ENCODE assay signal across 8 cellular contexts in the genomic region with DNA sequence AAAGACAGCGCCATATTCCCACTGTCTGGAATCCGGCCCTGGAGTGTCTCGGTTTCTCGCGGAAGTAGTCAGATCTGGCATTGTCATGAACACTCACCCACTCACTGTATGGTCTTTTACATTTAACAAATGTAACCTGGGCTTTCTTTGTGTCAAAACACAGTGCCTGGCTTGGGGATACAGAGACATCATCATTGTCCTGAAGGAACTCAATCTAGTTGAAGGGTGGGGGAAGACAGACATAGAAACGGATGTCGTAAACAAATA. TPM values are rescaled to one million over a fixed set of nuclear protein-coding genes. Genes with fewer than 3 reads are reported as not detected.
DNase-seq lines count a peak whose midpoint lies in the region; ATAC-seq and TF ChIP-seq lines count a peak whose summit lies in the region.

No MANE protein-coding gene starts in this region.

- peak overlapping the region; percentile 83 to 92 for H3K4me3 Mint-ChIP-seq in CD14-positive monocyte

- peaks cover 12 to 35% (median 26%) of the 10 kb centered on the region in 3 donors for H3K27me3 Mint-ChIP-seq in CD14-positive monocyte (ENCODE audit: low read depth in 3 of 3)

- H3K79me2 ChIP-seq in OCI-LY3 (ENCODE audit: low read length) (peaks cover 39% of the 10 kb centered on the region), osteoblast (ENCODE audit: insufficient read depth, low read length) (peaks cover 2% of the 10 kb centered on the region), OCI-LY7 (ENCODE audit: insufficient read depth, low read depth, low read length) (no peaks in the 10 kb centered on the region)

- intact Hi-C loops in CD14-positive monocyte (cut with micrococcal nuclease) (no loop called here), OCI-LY7 (cut with micrococcal nuclease; ENCODE audit: unreplicated experiment) (no loop called here)

- peak overlapping the region; percentile 87; the same call in 1 of the 2 replicates for H2AFZ ChIP-seq in OCI-LY3 (ENCODE audit: low read depth, low read length)
- peak overlapping the region; percentile 85 for H2AFZ ChIP-seq in osteoblast (ENCODE audit: low read length)
- H2AFZ ChIP-seq in OCI-LY7 (ENCODE audit: low read length), result no peak overlapping the region

- H3K4me2 ChIP-seq in OCI-LY3 (ENCODE audit: low read length) (peak overlapping the region; percentile 93), osteoblast (ENCODE audit: insufficient read depth, low read length) (peak overlapping the region; percentile 93), OCI-LY7 (ENCODE audit: low read length) (no peak overlapping the region)

- H3K27me3 ChIP-seq in OCI-LY3 (ENCODE audit: low read depth, low read length), result no peaks in the 10 kb centered on the region
- peaks cover 11% of the 10 kb centered on the region for H3K27me3 ChIP-seq in osteoblast (ENCODE audit: insufficient read depth, low read length)

- no peak for DNase-seq in CD14-positive monocyte (ENCODE audit: low spot score)
- DNase-seq in epithelial cell of prostate (ENCODE audit: low read depth, low spot score), result no peak
- DNase-seq in osteoblast (ENCODE audit: insufficient read length, low spot score, missing footprints), result peak; percentile 93
- DNase-seq in OCI-LY7 (ENCODE audit: low spot score), result no peak
- no peak for DNase-seq in NCI-H2171 (lab: John Stamatoyannopoulos, UW)
- no peak for DNase-seq in activated CD8-positive, alpha-beta memory T cell treated with anti-CD3 and anti-CD28 coated beads, Interleukin-2, amount 50 U/mL, for 4 hours

- no TSS peak for BruUV-seq in OCI-LY7 (replicated peaks; lab: Mats Ljungman, UMichigan)

- peak overlapping the region; percentile 84 for H3K9ac ChIP-seq in OCI-LY3 (ENCODE audit: low read length)

- no peak for TF ChIP-seq CTCF in CD14-positive monocyte (IDR thresholded peaks at IDR 0.05)
- TF ChIP-seq CTCF in OCI-LY3 (IDR thresholded peaks at IDR 0.05; ENCODE audit: low read depth, low read length), result no peak
- no peak for TF ChIP-seq CTCF in osteoblast (IDR thresholded peaks at IDR 0.05; ENCODE audit: extremely low read depth, low read depth, low read length)
- no peak for TF ChIP-seq CTCF in OCI-LY7 (conservative IDR thresholded peaks at IDR 0.05; ENCODE audit: low read length)

- no peak overlapping the region for H3K27ac Mint-ChIP-seq in CD14-positive monocyte

- H4K20me1 ChIP-seq in OCI-LY3 (ENCODE audit: insufficient read depth, low read length) (peaks cover 23% of the 10 kb centered on the region), osteoblast (ENCODE audit: insufficient read depth, low read length) (peaks cover 20% of the 10 kb centered on the region), OCI-LY7 (ENCODE audit: insufficient read depth, low read length) (no peaks in the 10 kb centered on the region)

- H3K9me3 Mint-ChIP-seq in CD14-positive monocyte, result peaks cover 0 to 3% (median 0%) of the 10 kb centered on the region in 7 donors

- H3K9me2 ChIP-seq in OCI-LY7 (ENCODE audit: insufficient read depth, low read length), result no peaks in the 10 kb centered on the region

- H3K27ac ChIP-seq in OCI-LY3 (ENCODE audit: low read length) (no peak overlapping the region), epithelial cell of prostate (peak overlapping the region; percentile 85), osteoblast (ENCODE audit: low read depth, low read length) (no peak overlapping the region), OCI-LY7 (ENCODE audit: low read depth, low read length, poor library complexity, severe bottlenecking) (no peak overlapping the region)

- H3K4me1 ChIP-seq in OCI-LY3 (ENCODE audit: low read length) (peaks cover 24% of the 10 kb centered on the region), osteoblast (ENCODE audit: insufficient read depth, low read length) (peaks cover 24% of the 10 kb centered on the region), OCI-LY7 (ENCODE audit: insufficient read depth, low read length, poor library complexity, severe bottlenecking) (peaks cover 30% of the 10 kb centered on the region)

- H3K9me3 ChIP-seq in OCI-LY3 (ENCODE audit: insufficient read depth, low read length), result no peaks in the 10 kb centered on the region
- H3K9me3 ChIP-seq in osteoblast (ENCODE audit: low read depth, low read length), result no peaks in the 10 kb centered on the region
- H3K9me3 ChIP-seq in OCI-LY7 (ENCODE audit: low read length), result no peaks in the 10 kb centered on the region

- no peak for ATAC-seq in GM21360 (IDR thresholded peaks at IDR 0.05; ENCODE audit: unreplicated experiment)

- POLR2A ChIA-PET in OCI-LY7 (lab: Charles Lee), result interaction anchor here (1.3 kb wide), 1 partner anchor 56 kb away, joined by 7 read pairs; no protein-coding TSS in a partner anchor

- H3K4me1 Mint-ChIP-seq in CD14-positive monocyte, result peaks cover 34% of the 10 kb centered on the region

- peak overlapping the region; percentile 94 for H3K4me3 ChIP-seq in OCI-LY3 (ENCODE audit: low read length)
- H3K4me3 ChIP-seq in osteoblast (ENCODE audit: insufficient read depth, low read length), result peak overlapping the region; percentile 81
- no peak overlapping the region for H3K4me3 ChIP-seq in OCI-LY7 (ENCODE audit: low read depth, low read length, poor library complexity, severe bottlenecking)

- H3K36me3 ChIP-seq in OCI-LY3 (replicated peaks; ENCODE audit: low read depth, low read length) (peaks cover 20% of the 10 kb centered on the region), osteoblast (ENCODE audit: insufficient read depth, low read length) (no peaks in the 10 kb centered on the region), OCI-LY7 (ENCODE audit: insufficient read depth, low read length) (no peaks in the 10 kb centered on the region)

- CTCF ChIA-PET in OCI-LY7 (lab: Charles Lee; ENCODE audit: unreplicated experiment), result interaction anchor here (1.7 kb wide), 1 partner anchor 56 kb away, joined by 16 read pairs; no protein-coding TSS in a partner anchor

- H3K36me3 Mint-ChIP-seq in CD14-positive monocyte, result peaks cover 0 to 3% of the 10 kb centered on the region in 2 donors

RNA-seq across cellular contexts. Expression of a gene that starts 1.3 kb away (rescaled TPM):
- under 1 TPM; 0.53 to 0.85 TPM for polyA plus RNA-seq in CD14-positive monocyte
- 4.1 and 5.8 TPM in 2 replicates for total RNA-seq in osteoblast
- total RNA-seq in OCI-LY7 (2014; rRNA removed; shearing (Covaris generic)), result 2.3 and 5.8 TPM in 2 replicates
- total RNA-seq in OCI-LY7 (2022), result 11.5 and 14.3 TPM in 2 replicates
